In the genomic region with DNA sequence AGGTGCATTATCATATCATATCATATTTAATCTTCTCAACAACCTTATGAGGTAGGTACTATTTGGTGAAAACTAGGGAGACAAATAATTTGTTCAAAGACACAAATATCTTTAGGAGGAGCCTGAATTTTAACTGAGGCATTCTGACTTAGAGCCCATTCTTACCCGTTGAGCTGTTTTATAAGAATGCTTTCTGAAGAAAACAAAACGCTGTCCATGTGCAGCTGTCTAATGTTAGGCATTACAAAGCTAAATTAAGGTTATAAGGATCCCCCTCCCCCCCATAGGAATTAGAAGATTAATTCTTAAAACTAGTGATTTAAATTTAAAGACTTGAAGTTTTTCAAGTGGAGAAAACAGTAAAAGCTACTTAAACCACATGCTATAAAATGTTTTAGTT, we compare ENCODE assay signal across 21 cellular contexts. TPM values are rescaled to one million over a fixed set of nuclear protein-coding genes. Genes with fewer than 3 reads are reported as not detected.
DNase-seq lines count a peak whose midpoint lies in the region; ATAC-seq and TF ChIP-seq lines count a peak whose summit lies in the region.
"Had no signal": no experiment of that assay in that cellular context is flagged by ENCODE, and none has a peak within 500 bp of the region (broad histone marks: within the 10 kb centered on the region; RNA-seq: fewer than 3 reads in every experiment).

No MANE protein-coding gene starts in this region.

- H3K9me3 ChIP-seq in GM23248 (ENCODE audit: low read depth) (no peaks in the 10 kb centered on the region), osteoblast (ENCODE audit: low read depth, low read length) (no peaks in the 10 kb centered on the region)

- H2AFZ ChIP-seq in GM23248 (no peak overlapping the region), osteoblast (ENCODE audit: low read length) (no peak overlapping the region)

- H3K4me2 ChIP-seq in GM23248 (ENCODE audit: unreplicated experiment) (peak overlapping the region; percentile 4), osteoblast (ENCODE audit: insufficient read depth, low read length) (peak overlapping the region; percentile 56)

- H4K20me1 ChIP-seq in GM23248 (ENCODE audit: insufficient read depth) (peaks cover 26% of the 10 kb centered on the region), osteoblast (ENCODE audit: insufficient read depth, low read length) (peaks cover 67% of the 10 kb centered on the region)

- peaks cover 65% of the 10 kb centered on the region for H3K4me1 ChIP-seq in GM23248 (ENCODE audit: insufficient read depth)
- H3K4me1 ChIP-seq in osteoblast (ENCODE audit: insufficient read depth, low read length), result peaks cover 55% of the 10 kb centered on the region

- H3K9me2 ChIP-seq in GM23248 (ENCODE audit: insufficient read depth), result no peaks in the 10 kb centered on the region

- no peaks in the 10 kb centered on the region for H3K9me3 Mint-ChIP-seq in activated T-helper 17 cell treated with anti-CD3 and anti-CD28 coated beads, Interleukin-2, amount 50 U/mL, for 72 hours
- H3K9me3 Mint-ChIP-seq: activated naive CD4-positive, alpha-beta T cell treated with anti-CD3 and anti-CD28 coated beads, Interleukin-2, amount 10 ng/mL, durations not matched to agents 7 days and 5 days; activated T-cell treated with anti-CD3 and anti-CD28 coated beads, Interleukin-2, amount 50 U/mL, for 24 hours; neural crest cell had no signal

- ATAC-seq in activated T-helper 17 cell treated with anti-CD3 and anti-CD28 coated beads, Interleukin-2, amount 50 U/mL, for 72 hours (replicated peaks), result no peak
- no peak for ATAC-seq in GM21423 (IDR thresholded peaks at IDR 0.05; ENCODE audit: unreplicated experiment)

- TF ChIP-seq CTCF in AG10803 (conservative IDR thresholded peaks at IDR 0.05; ENCODE audit: low read length), result no peak
- no peak for TF ChIP-seq CTCF in osteoblast (IDR thresholded peaks at IDR 0.05; ENCODE audit: extremely low read depth, low read depth, low read length)

- peaks cover 4% of the 10 kb centered on the region for H3K36me3 Mint-ChIP-seq in activated T-helper 17 cell treated with anti-CD3 and anti-CD28 coated beads, Interleukin-2, amount 50 U/mL, for 72 hours (ENCODE audit: low read depth)
- H3K36me3 Mint-ChIP-seq: activated naive CD4-positive, alpha-beta T cell treated with anti-CD3 and anti-CD28 coated beads, Interleukin-2, amount 10 ng/mL, durations not matched to agents 7 days and 5 days had no signal

- H3K9ac ChIP-seq in GM23248, result no peak overlapping the region

- in situ Hi-C loops in GM23248 (cut with MboI), result no loop called here

- H3K27me3 Mint-ChIP-seq in activated T-helper 17 cell treated with anti-CD3 and anti-CD28 coated beads, Interleukin-2, amount 50 U/mL, for 72 hours, result no peaks in the 10 kb centered on the region
- H3K27me3 Mint-ChIP-seq: activated naive CD4-positive, alpha-beta T cell treated with anti-CD3 and anti-CD28 coated beads, Interleukin-2, amount 10 ng/mL, durations not matched to agents 7 days and 5 days; activated T-cell treated with anti-CD3 and anti-CD28 coated beads, Interleukin-2, amount 50 U/mL, for 24 hours; progenitor cell of endocrine pancreas had no signal

- H3K27ac ChIP-seq in GM23248 (no peak overlapping the region; the same call in 1 of the 2 replicates), osteoblast (ENCODE audit: low read depth, low read length) (peak overlapping the region; percentile 70)

- WGBS in GM23248 (ENCODE audit: low coverage in 1 of 2, low lambda C conversion rate in 2 of 2, missing lambda C conversion rate in 2 of 2), 2 experiments, result 96 to 97% methylated on average over 2 of the region's 2 CpGs

- H3K4me3 Mint-ChIP-seq in activated T-helper 17 cell treated with anti-CD3 and anti-CD28 coated beads, Interleukin-2, amount 50 U/mL, for 72 hours, result peak overlapping the region; percentile 12
- H3K4me3 Mint-ChIP-seq: activated naive CD4-positive, alpha-beta T cell treated with anti-CD3 and anti-CD28 coated beads, Interleukin-2, amount 10 ng/mL, durations not matched to agents 7 days and 5 days; activated T-cell treated with anti-CD3 and anti-CD28 coated beads, Interleukin-2, amount 50 U/mL, for 24 hours; neural crest cell had no signal

- peaks cover 24% of the 10 kb centered on the region for H3K4me1 Mint-ChIP-seq in activated T-helper 17 cell treated with anti-CD3 and anti-CD28 coated beads, Interleukin-2, amount 50 U/mL, for 72 hours

- DNase-seq in AG10803 (ENCODE audit: low read depth), result peak; percentile 11
- DNase-seq in GM23248, result no peak
- DNase-seq in osteoblast (ENCODE audit: insufficient read length, low spot score, missing footprints), result no peak
- DNase-seq in activated CD8-positive, alpha-beta memory T cell treated with anti-CD3 and anti-CD28 coated beads for 24 hours, result no peak
- DNase-seq in NCI-H1105 treated with DMSO at 0.1 percent for 48 hours (lab: John Stamatoyannopoulos, UW), result no peak
- DNase-seq in central memory CD4-positive, alpha-beta T cell, result no peak
- DNase-seq: activated naive CD4-positive, alpha-beta T cell treated with anti-CD3 and anti-CD28 coated beads, Interleukin-2, amount 10 ng/mL, durations not matched to agents 7 days and 5 days; activated T-cell treated with anti-CD3 and anti-CD28 coated beads, Interleukin-2, amount 50 U/mL, for 24 hours; DMS79 treated with DMSO at 0.1 percent for 48 hours; effector CD4-positive, alpha-beta T cell; erythroblast; foreskin melanocyte; NCI-H1105; NCI-H2081 treated with DMSO at 0.1 percent for 48 hours; RPMI8226; stimulated activated CD4-positive, alpha-beta T cell treated with anti-CD3 and anti-CD28 coated beads, Interleukin-4, amount 100 ng/mL, for 1 hour; stimulated activated naive CD4-positive, alpha-beta T cell treated with Interleukin-2 at 50 U/mL for 16 hours had no signal

- H3K27me3 ChIP-seq in GM23248 (replicated peaks; ENCODE audit: insufficient read depth), result no peaks in the 10 kb centered on the region
- H3K27me3 ChIP-seq in osteoblast (ENCODE audit: insufficient read depth, low read length), result no peaks in the 10 kb centered on the region

- H3K4me3 ChIP-seq in AG10803 (ENCODE audit: low read length) (no peak overlapping the region), GM23248 (no peak overlapping the region), osteoblast (ENCODE audit: insufficient read depth, low read length) (no peak overlapping the region)

- H3F3A ChIP-seq in GM23248 (ENCODE audit: insufficient read depth), result peaks cover 32% of the 10 kb centered on the region

- no peaks in the 10 kb centered on the region for H3K36me3 ChIP-seq in GM23248 (ENCODE audit: low read depth)
- no peaks in the 10 kb centered on the region for H3K36me3 ChIP-seq in osteoblast (ENCODE audit: insufficient read depth, low read length)

- H3K27ac Mint-ChIP-seq in activated T-helper 17 cell treated with anti-CD3 and anti-CD28 coated beads, Interleukin-2, amount 50 U/mL, for 72 hours, result peak overlapping the region; percentile 40
- H3K27ac Mint-ChIP-seq: activated naive CD4-positive, alpha-beta T cell treated with anti-CD3 and anti-CD28 coated beads, Interleukin-2, amount 10 ng/mL, durations not matched to agents 7 days and 5 days; activated T-cell treated with anti-CD3 and anti-CD28 coated beads, Interleukin-2, amount 50 U/mL, for 24 hours; progenitor cell of endocrine pancreas had no signal

- H3K79me2 ChIP-seq in GM23248 (ENCODE audit: insufficient read depth), result peaks cover 100% of the 10 kb centered on the region
- peaks cover 98% of the 10 kb centered on the region for H3K79me2 ChIP-seq in osteoblast (ENCODE audit: insufficient read depth, low read length)

RNA-seq across cellular contexts. Expression of gene KTN1, which starts 6.4 kb away (rescaled TPM):
- total RNA-seq in GM23248 (2014; rRNA removed; shearing (Covaris generic)), result 116 and 119 TPM in 2 replicates
- 204 and 225 TPM in 2 replicates for polyA plus RNA-seq in GM23248 (2016; fragmentation: Nextera tagmentation; extraction: Ambion mirVana)
- total RNA-seq in activated T-helper 17 cell treated with anti-CD3 and anti-CD28 coated beads, Interleukin-2, amount 50 U/mL, for 72 hours, result 100 to 1,000 TPM in 1 of 2 donors, 10 to 100 TPM in 1; 93.7 to 154 TPM
- total RNA-seq in osteoblast, result 172 and 177 TPM in 2 replicates
